14 cellular contexts compared by ENCODE assay signal in the genomic region with DNA sequence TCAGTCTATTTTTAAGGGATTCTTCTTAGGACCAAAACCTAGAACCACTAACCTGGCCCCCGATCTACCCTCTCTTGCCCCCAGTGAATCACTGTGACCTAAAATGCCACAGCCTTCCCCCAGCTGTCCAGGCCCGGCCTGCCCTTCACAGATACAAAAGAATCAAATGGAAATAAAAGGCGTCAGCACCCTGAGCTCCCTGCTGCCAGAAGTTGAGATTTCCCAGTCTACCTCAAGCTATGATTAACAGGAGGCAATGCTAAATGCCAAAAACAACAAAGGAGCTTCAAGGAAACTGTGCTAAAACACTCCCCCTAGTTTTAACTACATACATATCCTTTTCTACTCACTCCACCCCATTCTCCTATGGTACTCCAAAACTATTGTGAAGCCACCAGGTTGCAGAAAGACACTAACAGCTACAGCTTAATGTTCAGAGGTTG.
DNase-seq lines count a peak whose midpoint lies in the region; ATAC-seq and TF ChIP-seq lines count a peak whose summit lies in the region.
"Had no signal": no experiment of that assay in that cellular context is flagged by ENCODE, and none has a peak within 500 bp of the region (broad histone marks: within the 10 kb centered on the region; RNA-seq: fewer than 3 reads in every experiment).

No MANE protein-coding gene starts in this region.

- H3K9me3 Mint-ChIP-seq in naive thymus-derived CD8-positive, alpha-beta T cell = no peaks in the 10 kb centered on the region

- no peaks in the 10 kb centered on the region for H3K27me3 Mint-ChIP-seq in naive thymus-derived CD8-positive, alpha-beta T cell

- no peaks in the 10 kb centered on the region for H3K36me3 Mint-ChIP-seq in naive thymus-derived CD8-positive, alpha-beta T cell

- peak overlapping the region in 1 of 2 donors; percentile 28 for H3K27ac ChIP-seq in right atrium auricular region
- H3K27ac ChIP-seq: BLaER1, KMS-11, RWPE1 had no signal

- no peak overlapping the region for H3K4me3 ChIP-seq in right atrium auricular region
- H3K4me3 ChIP-seq: BLaER1, HAP-1 had no signal

- peak overlapping the region in 6 of 10 donors; percentile 0 to 51 (median 16) for H3K4me3 Mint-ChIP-seq in naive thymus-derived CD8-positive, alpha-beta T cell

- DNase-seq in Right ventricle myocardium superior (no peak), right atrium auricular region (ENCODE audit: low spot score) (no peak), NCI-H1436 treated with DMSO at 0.1 percent for 48 hours (lab: John Stamatoyannopoulos, UW) (no peak)
- no peak for DNase-seq in naive thymus-derived CD8-positive, alpha-beta T cell
- DNase-seq in activated CD4-positive, alpha-beta T cell treated with anti-CD3 and anti-CD28 coated beads, Interleukin-2, amount 50 U/mL, for 4 hours = no peak
- no peak for DNase-seq in activated CD4-positive, alpha-beta T cell treated with anti-CD3 and anti-CD28 coated beads, Interleukin-2, amount 50 U/mL, for 48 hours
- DNase-seq: activated CD8-positive, alpha-beta memory T cell treated with anti-CD3 and anti-CD28 coated beads for 24 hours; stimulated activated naive CD4-positive, alpha-beta T cell had no signal

- intact Hi-C loops in Right ventricle myocardium superior (cut with DNase I) = no loop called here

- no peak for TF ChIP-seq CTCF in right atrium auricular region (IDR thresholded peaks at IDR 0.05)

- peak; percentile 87 for ATAC-seq in Right ventricle myocardium superior (ENCODE audit: poor library complexity)
- peak; percentile 74 for ATAC-seq in esophagus mucosa
- no peak for ATAC-seq in naive thymus-derived CD8-positive, alpha-beta T cell
- ATAC-seq in GM18519 (IDR thresholded peaks at IDR 0.05; ENCODE audit: low FRiP score, unreplicated experiment) = no peak

- peaks cover 25 to 50% (median 46%) of the 10 kb centered on the region in 4 donors for H3K4me1 Mint-ChIP-seq in naive thymus-derived CD8-positive, alpha-beta T cell

- peaks cover 0 to 29% of the 10 kb centered on the region in 2 donors for H3K4me1 ChIP-seq in right atrium auricular region
- H3K4me1 ChIP-seq: HAP-1 had no signal

- POLR2A ChIA-PET in naive thymus-derived CD8-positive, alpha-beta T cell (lab: Charles Lee) = interaction anchor here (0.6 to 0.9 kb wide), 3 partner anchors 60 to 180 kb away, joined by 3 to 6 read pairs (median 5); no protein-coding TSS in a partner anchor

- H3K27me3 ChIP-seq in right atrium auricular region = no peaks in the 10 kb centered on the region
- H3K27me3 ChIP-seq: BLaER1 had no signal

- H3K27ac Mint-ChIP-seq in naive thymus-derived CD8-positive, alpha-beta T cell = peak overlapping the region in 7 of 10 donors; percentile 11 to 70 (median 33)

- H3K9me3 ChIP-seq in right atrium auricular region = no peaks in the 10 kb centered on the region
- H3K9me3 ChIP-seq: BLaER1, HAP-1 had no signal

- H3K36me3 ChIP-seq in right atrium auricular region = no peaks in the 10 kb centered on the region
- H3K36me3 ChIP-seq: BLaER1, HAP-1 had no signal

Comparison
In these comparisons a context has a peak if more than half of its experiments do, and no peak if none do; other contexts are left out.
1. ATAC-seq: peak in Right ventricle myocardium superior (single experiment) and esophagus mucosa (single experiment); none in naive thymus-derived CD8-positive, alpha-beta T cell (0 of 2) and GM18519 (single experiment).